14 cellular contexts compared by ENCODE assay signal in genomic region chr10:127797339-127797738, GRCh38.
DNase-seq lines count a peak whose midpoint lies in the region; ATAC-seq, FAIRE-seq and TF ChIP-seq lines count a peak whose summit lies in the region.
"Had no signal": no experiment of that assay in that cellular context is flagged by ENCODE, and none has a peak within 500 bp of the region (broad histone marks: within the 10 kb centered on the region; RNA-seq: fewer than 3 reads in every experiment).

No MANE protein-coding gene starts in this region.

- no peaks in the 10 kb centered on the region for H3K9me1 ChIP-seq in endothelial cell of umbilical vein (replicated peaks; ENCODE audit: control insufficient read depth, extremely low read depth, insufficient read depth, low read length)

- no peak overlapping the region for H4K5ac ChIP-seq in mesendoderm (ENCODE audit: low read length)

- H3K9me3 ChIP-seq in endothelial cell of umbilical vein (replicated peaks; ENCODE audit: control insufficient read depth, insufficient read depth, low read length) (no peaks in the 10 kb centered on the region), thyroid gland (no peaks in the 10 kb centered on the region)
- H3K9me3 ChIP-seq: SJCRH30 had no signal

- no peak overlapping the region for H3K18ac ChIP-seq in mesendoderm (ENCODE audit: low read length)

- intact Hi-C loops in endothelial cell of umbilical vein (cut with micrococcal nuclease) = no loop called here
- intact Hi-C loops in thyroid gland (cut with DNase I) = no loop called here

- H3K36me3 ChIP-seq in endothelial cell of umbilical vein (ENCODE audit: control insufficient read depth in 2 of 2, extremely low read depth in 1 of 2, insufficient read depth in 2 of 2, low read length in 2 of 2) (no peaks in the 10 kb centered on the region), mesendoderm (ENCODE audit: control insufficient read depth, insufficient read depth, low read length) (no peaks in the 10 kb centered on the region), thyroid gland (no peaks in the 10 kb centered on the region)
- H3K36me3 ChIP-seq: BLaER1, SJCRH30, spleen had no signal

- no peak overlapping the region for H2AK5ac ChIP-seq in mesendoderm (ENCODE audit: low read length)

- H3K23ac ChIP-seq in mesendoderm (ENCODE audit: low read length) = no peak overlapping the region

- H3K4me3 ChIP-seq in endothelial cell of umbilical vein (replicated peaks in 1 of 3; ENCODE audit: insufficient read depth in 1 of 3, low read depth in 1 of 3, low read length in 3 of 3) (no peak overlapping the region), mesendoderm (ENCODE audit: low read length) (no peak overlapping the region), thyroid gland (replicated peaks in 1 of 3) (no peak overlapping the region)
- H3K4me3 ChIP-seq: BLaER1, SJCRH30, spleen had no signal

- ATAC-seq in GM18505 (IDR thresholded peaks at IDR 0.05; ENCODE audit: unreplicated experiment) (no peak), HG02884 (IDR thresholded peaks at IDR 0.05; ENCODE audit: unreplicated experiment) (no peak)
- ATAC-seq: WTC11 had no signal

- no peaks in the 10 kb centered on the region for H3K79me2 ChIP-seq in endothelial cell of umbilical vein (ENCODE audit: control insufficient read depth, insufficient read depth, low read length)
- no peaks in the 10 kb centered on the region for H3K79me2 ChIP-seq in mesendoderm (ENCODE audit: control insufficient read depth, insufficient read depth, low read length)

- DNase-seq in ACHN (peak; percentile 30), GM18507 (ENCODE audit: extremely low spot score, insufficient read length, low read depth) (peak; percentile 7), endothelial cell of umbilical vein (ENCODE audit: low read depth, low spot score) (peak; percentile 15), mesendoderm (peak; percentile 6), thyroid gland (no peak), NCI-H2171 (lab: John Stamatoyannopoulos, UW) (no peak)
- DNase-seq: activated T-cell treated with anti-CD3 and anti-CD28 coated beads, Interleukin-2, amount 50 U/mL, for 24 hours; NCI-H1436 treated with DMSO at 0.1 percent for 48 hours; SJCRH30; spleen had no signal

- no peak for TF ChIP-seq CTCF in endothelial cell of umbilical vein (IDR thresholded peaks at IDR 0.05; ENCODE audit: extremely low read depth in 1 of 2, insufficient read depth in 1 of 2, low read depth in 1 of 2, low read length in 2 of 2)
- TF ChIP-seq CTCF in thyroid gland (IDR thresholded peaks at IDR 0.05) = no peak

- H3K9ac ChIP-seq in endothelial cell of umbilical vein (replicated peaks; ENCODE audit: extremely low read depth, insufficient read depth, low read length) (no peak overlapping the region), mesendoderm (ENCODE audit: low read length) (no peak overlapping the region)
- H3K9ac ChIP-seq: BLaER1 had no signal

- TF ChIP-seq POLR2A in endothelial cell of umbilical vein (IDR thresholded peaks at IDR 0.05; ENCODE audit: low read depth, low read length) (no peak), thyroid gland (IDR thresholded peaks at IDR 0.05) (no peak), GM18505 (IDR thresholded peaks at IDR 0.05; ENCODE audit: borderline replicate concordance, extremely low read depth, insufficient read depth, insufficient read length) (no peak)

- no peak overlapping the region for H2AFZ ChIP-seq in endothelial cell of umbilical vein (ENCODE audit: low read depth, low read length)

- no peaks in the 10 kb centered on the region for H4K20me1 ChIP-seq in endothelial cell of umbilical vein (replicated peaks; ENCODE audit: control insufficient read depth, extremely low read depth, insufficient read depth, low read length)
- H4K20me1 ChIP-seq: BLaER1 had no signal

- no peak overlapping the region for H2BK120ac ChIP-seq in mesendoderm (ENCODE audit: low read depth, low read length)

- no peak overlapping the region for H4K8ac ChIP-seq in mesendoderm (ENCODE audit: low read depth, low read length)

- no peak overlapping the region for H3K4ac ChIP-seq in mesendoderm (ENCODE audit: low read depth, low read length)

- H2BK15ac ChIP-seq in mesendoderm (replicated peaks; ENCODE audit: low read depth) = no peak overlapping the region

- no peak overlapping the region for H3K56ac ChIP-seq in mesendoderm (ENCODE audit: low read length)

- BruUV-seq in endothelial cell of umbilical vein (replicated peaks; lab: Mats Ljungman, UMichigan) = no TSS peak

- no peak overlapping the region for H2BK5ac ChIP-seq in mesendoderm (ENCODE audit: low read length)

- H3K27me3 ChIP-seq in endothelial cell of umbilical vein (ENCODE audit: control insufficient read depth in 2 of 2, insufficient read depth in 2 of 2, low read length in 2 of 2) (no peaks in the 10 kb centered on the region), mesendoderm (ENCODE audit: insufficient read depth, low read length, poor library complexity) (no peaks in the 10 kb centered on the region), thyroid gland (no peaks in the 10 kb centered on the region)
- H3K27me3 ChIP-seq: BLaER1, SJCRH30 had no signal

- H3K4me2 ChIP-seq in endothelial cell of umbilical vein (ENCODE audit: insufficient read depth, low read length) (no peak overlapping the region), mesendoderm (ENCODE audit: low read length) (no peak overlapping the region)

- H3K79me1 ChIP-seq in mesendoderm (ENCODE audit: low read length) = no peaks in the 10 kb centered on the region

- H3K27ac ChIP-seq in endothelial cell of umbilical vein (ENCODE audit: insufficient read depth, low read depth, low read length) = no peak overlapping the region
- H3K27ac ChIP-seq in mesendoderm (ENCODE audit: low read depth, low read length) = no peak overlapping the region
- no peak overlapping the region for H3K27ac ChIP-seq in thyroid gland
- H3K27ac ChIP-seq: BLaER1, SJCRH30, spleen had no signal

- no CpG with 5 or more reads among the region's 1 CpG for WGBS in mesendoderm (ENCODE audit: extremely low coverage, insufficient coverage, low lambda C conversion rate)
- 90 to 100% methylated on average over 1 of the region's 1 CpG for WGBS in thyroid gland, 2 donors

- POLR2A ChIA-PET in endothelial cell of umbilical vein (lab: Charles Lee) = no interaction called here

- dilution Hi-C loops in endothelial cell of umbilical vein (cut with MboI; ENCODE audit: extremely low pct_ligation_motif_present, low sequenced_read_pairs) = no loop called here

- in situ Hi-C loops in ACHN (cut with HindIII; ENCODE audit: low pct_ligation_motif_present, low pct_unique_long_range_greater_than_20kb, low sequenced_read_pairs) = no loop called here

- CTCF ChIA-PET in endothelial cell of umbilical vein (lab: Charles Lee) = no interaction called here

- H3K4me1 ChIP-seq in endothelial cell of umbilical vein (ENCODE audit: control insufficient read depth, extremely low read depth, insufficient read depth, low read length) (no peaks in the 10 kb centered on the region), mesendoderm (ENCODE audit: control insufficient read depth, low read depth, low read length) (no peaks in the 10 kb centered on the region), thyroid gland (no peaks in the 10 kb centered on the region)
- H3K4me1 ChIP-seq: SJCRH30 had no signal

- FAIRE-seq in GM18507 (lab: Jason Lieb, UNC) (peak; percentile 80), endothelial cell of umbilical vein (lab: Jason Lieb, UNC) (peak; percentile 78)

TF ChIP-seq in endothelial cell of umbilical vein, 7 proteins besides CTCF, POLR2A, EP300 and RAD21:
- TF ChIP-seq GATA2 (IDR thresholded peaks at IDR 0.05; ENCODE audit: insufficient read depth, insufficient read length, low read depth, low read length) (no peak), POLR2AphosphoS5 (IDR thresholded peaks at IDR 0.05; ENCODE audit: insufficient read depth, low read depth, low read length) (no peak), EZH2 (IDR thresholded peaks at IDR 0.05; ENCODE audit: borderline replicate concordance, low read depth, low read length, severe bottlenecking) (no peak), MYC (IDR thresholded peaks at IDR 0.05; ENCODE audit: low read depth, low read length) (no peak), JUN (IDR thresholded peaks at IDR 0.05; ENCODE audit: borderline replicate concordance, insufficient read depth, insufficient read length, low read depth) (no peak), FOS (IDR thresholded peaks at IDR 0.05; ENCODE audit: borderline replicate concordance, insufficient read depth, low read length) (no peak)
- TF ChIP-seq, protein P1, sequence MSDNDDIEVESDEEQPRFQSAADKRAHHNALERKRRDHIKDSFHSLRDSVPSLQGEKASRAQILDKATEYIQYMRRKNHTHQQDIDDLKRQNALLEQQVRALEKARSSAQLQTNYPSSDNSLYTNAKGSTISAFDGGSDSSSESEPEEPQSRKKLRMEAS (IDR thresholded peaks at IDR 0.05; ENCODE audit: insufficient read depth, insufficient read length) = no peak

Comparison
In these comparisons a context has a peak if more than half of its experiments do, and no peak if none do; other contexts are left out.
1. DNase-seq: peak in ACHN (single experiment), GM18507 (single experiment), endothelial cell of umbilical vein (single experiment) and mesendoderm (single experiment); none in thyroid gland (0 of 2) and NCI-H2171 (single experiment).